ENCODE assay signal across 2 cellular contexts in the genomic region with DNA sequence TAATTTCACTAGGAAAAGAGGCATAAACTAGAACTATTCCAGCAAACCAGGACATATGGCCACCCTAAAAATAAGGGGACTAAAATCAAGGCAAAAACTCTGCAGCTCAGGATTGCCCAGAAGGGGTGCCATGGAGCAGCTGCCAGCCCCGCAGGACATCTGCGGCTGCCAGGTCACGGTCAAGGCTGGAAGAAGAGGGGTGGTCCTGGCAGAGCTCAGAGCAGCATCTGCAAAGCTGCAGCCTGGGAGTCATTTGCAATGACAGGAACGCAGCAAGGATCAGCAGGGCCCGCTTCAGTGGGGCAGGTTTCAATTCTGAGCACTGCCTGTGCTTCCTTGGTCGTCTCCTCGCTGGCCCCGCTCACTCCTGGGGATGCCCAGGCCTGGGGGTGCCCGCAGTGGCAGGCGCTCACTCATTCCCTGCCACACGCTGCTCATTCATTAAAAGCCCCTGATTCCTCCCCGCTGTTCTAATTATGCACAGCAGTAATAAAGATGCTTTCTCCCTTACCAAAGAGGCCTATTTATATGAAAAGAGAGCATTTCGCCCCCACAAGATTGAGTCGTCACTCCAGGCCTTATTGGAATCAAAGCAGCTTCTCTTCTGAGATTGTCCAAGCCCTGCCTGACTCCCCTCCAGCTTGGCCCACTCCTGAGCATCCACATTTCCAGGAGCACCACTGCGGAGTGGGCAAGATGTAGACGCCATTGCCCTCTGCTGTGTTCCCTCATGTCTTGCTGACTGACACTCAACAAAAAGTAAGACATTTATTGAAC.
TF ChIP-seq lines count a peak whose summit lies in the region.

No MANE protein-coding gene starts in this region.

TF ChIP-seq in H1, 55 proteins besides CTCF, POLR2A, EP300 and RAD21:
- 0 out of 2 replicates have a peak, but pooled peaks have one; percentile 12 for TF ChIP-seq YY1 (IDR thresholded peaks at IDR 0.05; ENCODE audit: low read depth, low read length)
- no peak for TF ChIP-seq JUN (IDR thresholded peaks at IDR 0.05; ENCODE audit: low read depth, low read length)

TF ChIP-seq in neural cell, 6 proteins besides CTCF, POLR2A, EP300 and RAD21:
- TF ChIP-seq TAF1 (IDR thresholded peaks at IDR 0.05; ENCODE audit: low read depth) (no peak), SMC3 (conservative IDR thresholded peaks at IDR 0.05; ENCODE audit: poor library complexity) (no peak), POLR2AphosphoS5 (IDR thresholded peaks at IDR 0.05) (no peak), MXI1 (conservative IDR thresholded peaks at IDR 0.05; ENCODE audit: poor library complexity, severe bottlenecking) (no peak), EZH2 (IDR thresholded peaks at IDR 0.05; ENCODE audit: borderline replicate concordance, insufficient read depth, low read length, poor library complexity, severe bottlenecking) (no peak)
- TF ChIP-seq, protein P1, sequence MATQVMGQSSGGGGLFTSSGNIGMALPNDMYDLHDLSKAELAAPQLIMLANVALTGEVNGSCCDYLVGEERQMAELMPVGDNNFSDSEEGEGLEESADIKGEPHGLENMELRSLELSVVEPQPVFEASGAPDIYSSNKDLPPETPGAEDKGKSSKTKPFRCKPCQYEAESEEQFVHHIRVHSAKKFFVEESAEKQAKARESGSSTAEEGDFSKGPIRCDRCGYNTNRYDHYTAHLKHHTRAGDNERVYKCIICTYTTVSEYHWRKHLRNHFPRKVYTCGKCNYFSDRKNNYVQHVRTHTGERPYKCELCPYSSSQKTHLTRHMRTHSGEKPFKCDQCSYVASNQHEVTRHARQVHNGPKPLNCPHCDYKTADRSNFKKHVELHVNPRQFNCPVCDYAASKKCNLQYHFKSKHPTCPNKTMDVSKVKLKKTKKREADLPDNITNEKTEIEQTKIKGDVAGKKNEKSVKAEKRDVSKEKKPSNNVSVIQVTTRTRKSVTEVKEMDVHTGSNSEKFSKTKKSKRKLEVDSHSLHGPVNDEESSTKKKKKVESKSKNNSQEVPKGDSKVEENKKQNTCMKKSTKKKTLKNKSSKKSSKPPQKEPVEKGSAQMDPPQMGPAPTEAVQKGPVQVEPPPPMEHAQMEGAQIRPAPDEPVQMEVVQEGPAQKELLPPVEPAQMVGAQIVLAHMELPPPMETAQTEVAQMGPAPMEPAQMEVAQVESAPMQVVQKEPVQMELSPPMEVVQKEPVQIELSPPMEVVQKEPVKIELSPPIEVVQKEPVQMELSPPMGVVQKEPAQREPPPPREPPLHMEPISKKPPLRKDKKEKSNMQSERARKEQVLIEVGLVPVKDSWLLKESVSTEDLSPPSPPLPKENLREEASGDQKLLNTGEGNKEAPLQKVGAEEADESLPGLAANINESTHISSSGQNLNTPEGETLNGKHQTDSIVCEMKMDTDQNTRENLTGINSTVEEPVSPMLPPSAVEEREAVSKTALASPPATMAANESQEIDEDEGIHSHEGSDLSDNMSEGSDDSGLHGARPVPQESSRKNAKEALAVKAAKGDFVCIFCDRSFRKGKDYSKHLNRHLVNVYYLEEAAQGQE (IDR thresholded peaks at IDR 0.05; ENCODE audit: borderline replicate concordance), result no peak
TF ChIP-seq in neural cell: peak in this region for 0.
